38 cellular contexts compared by ENCODE assay signal in the genomic region with DNA sequence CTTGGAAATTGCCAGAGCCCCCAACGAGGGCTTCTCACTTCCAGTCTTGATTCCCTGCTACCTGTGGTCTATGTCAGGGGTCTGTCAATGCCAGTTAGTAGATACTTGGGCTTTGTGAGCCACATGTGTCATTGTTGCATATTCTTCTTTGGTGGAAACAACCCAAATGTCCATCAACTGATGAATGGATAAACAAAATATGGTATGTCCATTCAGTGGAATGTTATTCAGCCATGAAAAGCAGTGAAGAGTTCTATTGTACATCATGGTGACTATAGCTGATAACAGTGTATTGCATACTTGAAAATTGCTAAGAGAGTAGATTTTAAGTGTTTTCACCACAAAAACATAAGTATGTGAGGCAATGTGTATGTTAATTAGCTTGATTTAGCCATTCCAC.
"Had no signal": no experiment of that assay in that cellular context is flagged by ENCODE, and none has a peak within 500 bp of the region (broad histone marks: within the 10 kb centered on the region; RNA-seq: fewer than 3 reads in every experiment).

No MANE protein-coding gene starts in this region.

- H3K4me1 ChIP-seq: adrenal gland, ascending aorta, breast epithelium had no signal

- H3K27ac Mint-ChIP-seq: activated naive CD4-positive, alpha-beta T cell treated with anti-CD3 and anti-CD28 coated beads for 36 hours; activated naive CD4-positive, alpha-beta T cell treated with anti-CD3 and anti-CD28 coated beads, Interleukin-2, amount 10 ng/mL, durations not matched to agents 7 days and 5 days; activated naive CD8-positive, alpha-beta T cell; activated naive CD8-positive, alpha-beta T cell treated with anti-CD3 and anti-CD28 coated beads for 36 hours; activated naive CD8-positive, alpha-beta T cell treated with anti-CD3 and anti-CD28 coated beads, Interleukin-2, amount 10 ng/mL, durations not matched to agents 7 days and 5 days; activated naive CD8-positive, alpha-beta T cell treated with anti-CD3 and anti-CD28 coated beads, Interleukin-2, amount 50 U/mL, for 24 hours; activated T-cell treated with anti-CD3 and anti-CD28 coated beads, Interleukin-2, amount 50 U/mL, for 24 hours; activated T-cell treated with anti-CD3 and anti-CD28 coated beads, Interleukin-2, amount 50 U/mL, for 72 hours; activated T-helper 1 cell treated with anti-CD3 and anti-CD28 coated beads, Interleukin-12 subunit alpha, Interleukin-12 subunit beta, Interleukin-2, Interleukin-4 antibody, amounts not matched to agents 30 ng/mL and 10 ng/mL and 1 ng/mL, durations not matched to agents 14 hours and 24 hours and 36 hours; activated T-helper 17 cell treated with anti-CD3 and anti-CD28 coated beads, Interleukin-2, amount 50 U/mL, for 72 hours; activated T-helper 2 cell treated with anti-CD3 and anti-CD28 coated beads, Interferon-gamma antibody, Interleukin-2, Interleukin-4, amounts not matched to agents 10 μg/mL and 5 μg/mL and 100 μg/mL, durations not matched to agents 14 hours and 24 hours and 36 hours; brain had no signal

- ATAC-seq: activated naive CD4-positive, alpha-beta T cell treated with anti-CD3 and anti-CD28 coated beads, Interleukin-2, amount 50 U/mL, for 72 hours; activated naive CD8-positive, alpha-beta T cell treated with anti-CD3 and anti-CD28 coated beads, Interleukin-2, amount 50 U/mL, for 24 hours; activated T-cell treated with anti-CD3 and anti-CD28 coated beads, Interleukin-2, amount 50 U/mL, for 4 hours; activated T-cell treated with anti-CD3 and anti-CD28 coated beads, Interleukin-2, amount 50 U/mL, for 72 hours; activated T-helper 17 cell treated with anti-CD3 and anti-CD28 coated beads, Interleukin-2, amount 50 U/mL, for 72 hours; body of pancreas had no signal

- H3K4me3 Mint-ChIP-seq: activated naive CD4-positive, alpha-beta T cell treated with anti-CD3 and anti-CD28 coated beads for 36 hours; activated naive CD4-positive, alpha-beta T cell treated with anti-CD3 and anti-CD28 coated beads, Interleukin-2, amount 10 ng/mL, durations not matched to agents 7 days and 5 days; activated naive CD8-positive, alpha-beta T cell; activated naive CD8-positive, alpha-beta T cell treated with anti-CD3 and anti-CD28 coated beads for 36 hours; activated naive CD8-positive, alpha-beta T cell treated with anti-CD3 and anti-CD28 coated beads, Interleukin-2, amount 10 ng/mL, durations not matched to agents 7 days and 5 days; activated naive CD8-positive, alpha-beta T cell treated with anti-CD3 and anti-CD28 coated beads, Interleukin-2, amount 50 U/mL, for 24 hours; activated T-cell treated with anti-CD3 and anti-CD28 coated beads, Interleukin-2, amount 50 U/mL, for 24 hours; activated T-cell treated with anti-CD3 and anti-CD28 coated beads, Interleukin-2, amount 50 U/mL, for 4 hours; activated T-cell treated with anti-CD3 and anti-CD28 coated beads, Interleukin-2, amount 50 U/mL, for 72 hours; activated T-helper 1 cell treated with anti-CD3 and anti-CD28 coated beads, Interleukin-12 subunit alpha, Interleukin-12 subunit beta, Interleukin-2, Interleukin-4 antibody, amounts not matched to agents 30 ng/mL and 10 ng/mL and 1 ng/mL, durations not matched to agents 14 hours and 24 hours and 36 hours; activated T-helper 17 cell treated with anti-CD3 and anti-CD28 coated beads, Interleukin-2, amount 50 U/mL, for 72 hours; brain; central memory CD8-positive, alpha-beta T cell had no signal

- DNase-seq: activated effector memory CD4-positive, alpha-beta T cell treated with anti-CD3 and anti-CD28 coated beads, Interleukin-2, amount 50 U/mL, for 16 hours; activated effector memory CD4-positive, alpha-beta T cell treated with Interleukin-2 at 50 U/mL for 16 hours; activated gamma-delta T cell; activated gamma-delta T cell treated with Interleukin-2 at 50 U/mL for 16 hours; activated naive CD4-positive, alpha-beta T cell treated with anti-CD3 and anti-CD28 coated beads for 36 hours; activated naive CD4-positive, alpha-beta T cell treated with anti-CD3 and anti-CD28 coated beads, Interleukin-2, amount 10 ng/mL, durations not matched to agents 7 days and 5 days; activated naive CD4-positive, alpha-beta T cell treated with anti-CD3 and anti-CD28 coated beads, Interleukin-2, amount 50 U/mL, for 16 hours; activated naive CD4-positive, alpha-beta T cell treated with Interleukin-2 at 50 U/mL for 16 hours; activated naive CD8-positive, alpha-beta T cell treated with anti-CD3 and anti-CD28 coated beads for 36 hours; activated naive CD8-positive, alpha-beta T cell treated with anti-CD3 and anti-CD28 coated beads, Interleukin-2, amount 10 ng/mL, durations not matched to agents 7 days and 5 days; activated naive CD8-positive, alpha-beta T cell treated with anti-CD3 and anti-CD28 coated beads, Interleukin-2, amount 50 U/mL, for 24 hours; activated T-cell treated with anti-CD3 and anti-CD28 coated beads, Interleukin-2, amount 50 U/mL, for 1 hour; activated T-cell treated with anti-CD3 and anti-CD28 coated beads, Interleukin-2, amount 50 U/mL, for 24 hours; activated T-cell treated with anti-CD3 and anti-CD28 coated beads, Interleukin-2, amount 50 U/mL, for 4 hours; activated T-cell treated with anti-CD3 and anti-CD28 coated beads, Interleukin-2, amount 50 U/mL, for 48 hours; activated T-cell treated with anti-CD3 and anti-CD28 coated beads, Interleukin-2, amount 50 U/mL, for 72 hours; adrenal gland; amniotic stem cell; amygdala; anterior cingulate cortex; aorta; body of pancreas; brain microvascular endothelial cell; caudate nucleus; central memory CD4-positive, alpha-beta T cell; cerebellar nuclear complex had no signal

- H3K27me3 Mint-ChIP-seq: activated naive CD8-positive, alpha-beta T cell; activated T-helper 17 cell treated with anti-CD3 and anti-CD28 coated beads, Interleukin-2, amount 50 U/mL, for 72 hours; central memory CD8-positive, alpha-beta T cell had no signal

- FAIRE-seq: astrocyte, bronchial epithelial cell had no signal

- H3K27ac ChIP-seq: adrenal gland, ascending aorta, body of pancreas, brain microvascular endothelial cell, breast epithelium, cardiac muscle cell had no signal

- H3K4me3 ChIP-seq: adrenal gland, ascending aorta, body of pancreas, breast epithelium, cardiac muscle cell had no signal

- H3K9me3 Mint-ChIP-seq: activated naive CD4-positive, alpha-beta T cell treated with anti-CD3 and anti-CD28 coated beads for 36 hours; activated naive CD8-positive, alpha-beta T cell treated with anti-CD3 and anti-CD28 coated beads for 36 hours; activated naive CD8-positive, alpha-beta T cell treated with anti-CD3 and anti-CD28 coated beads, Interleukin-2, amount 50 U/mL, for 24 hours; activated T-helper 17 cell treated with anti-CD3 and anti-CD28 coated beads, Interleukin-2, amount 50 U/mL, for 72 hours; central memory CD8-positive, alpha-beta T cell had no signal

- H3K27me3 ChIP-seq: ascending aorta, body of pancreas, brain microvascular endothelial cell, breast epithelium had no signal

- H3K36me3 Mint-ChIP-seq: activated naive CD8-positive, alpha-beta T cell; activated naive CD8-positive, alpha-beta T cell treated with anti-CD3 and anti-CD28 coated beads for 36 hours; brain had no signal

- H3K36me3 ChIP-seq: adrenal gland, ascending aorta, brain microvascular endothelial cell, breast epithelium, cardiac muscle cell had no signal

- H3K9me3 ChIP-seq: adrenal gland, ascending aorta, body of pancreas had no signal
